In genomic region chr7:111229951-111230350, GRCh38 we compare ENCODE assay signal across 27 cellular contexts.
DNase-seq lines count a peak whose midpoint lies in the region; ATAC-seq, FAIRE-seq and TF ChIP-seq lines count a peak whose summit lies in the region.
"Had no signal": no experiment of that assay in that cellular context is flagged by ENCODE, and none has a peak within 500 bp of the region (broad histone marks: within the 10 kb centered on the region; RNA-seq: fewer than 3 reads in every experiment).

No MANE protein-coding gene starts in this region.

- H2AFZ ChIP-seq in GM23338 (no peak overlapping the region), astrocyte (ENCODE audit: low read depth, low read length) (no peak overlapping the region), neuronal stem cell (ENCODE audit: low read length) (no peak overlapping the region)

- H4K5ac ChIP-seq in mesendoderm (ENCODE audit: low read length) = no peak overlapping the region

- no peak overlapping the region for H3K27ac ChIP-seq in GM23338 (ENCODE audit: low read depth)
- no peak overlapping the region for H3K27ac ChIP-seq in astrocyte (ENCODE audit: low read depth, low read length)
- H3K27ac ChIP-seq in mesendoderm (ENCODE audit: low read depth, low read length) = no peak overlapping the region
- no peak overlapping the region for H3K27ac ChIP-seq in neuronal stem cell (replicated peaks; ENCODE audit: low read length)
- H3K27ac ChIP-seq: ascending aorta, tibial artery had no signal

- WGBS in mesendoderm (ENCODE audit: extremely low coverage, insufficient coverage, low lambda C conversion rate) = no CpG with 5 or more reads among the region's 2 CpGs
- WGBS in neuronal stem cell (ENCODE audit: extremely low coverage in 2 of 2, insufficient read length in 2 of 2, insufficient replicate concordance in 1 of 2), 2 donors = no CpG with 5 or more reads among the region's 2 CpGs

- H3K9me3 Mint-ChIP-seq in GM23338 = no peaks in the 10 kb centered on the region
- no peaks in the 10 kb centered on the region for H3K9me3 Mint-ChIP-seq in astrocyte (ENCODE audit: unreplicated experiment)
- H3K9me3 Mint-ChIP-seq in T-cell = no peaks in the 10 kb centered on the region
- H3K9me3 Mint-ChIP-seq: activated naive CD4-positive, alpha-beta T cell treated with anti-CD3 and anti-CD28 coated beads, Interleukin-2, amount 10 ng/mL, durations not matched to agents 7 days and 5 days; stimulated activated naive CD8-positive, alpha-beta T cell treated with anti-CD3 and anti-CD28 coated beads, Interleukin-15, amount 100 ng/mL, for 72 hours had no signal

- no peaks in the 10 kb centered on the region for H3K36me3 Mint-ChIP-seq in GM23338 (ENCODE audit: low read depth)
- no peaks in the 10 kb centered on the region for H3K36me3 Mint-ChIP-seq in astrocyte (ENCODE audit: low read depth, unreplicated experiment)
- H3K36me3 Mint-ChIP-seq in T-cell = peaks cover 11% of the 10 kb centered on the region
- H3K36me3 Mint-ChIP-seq: activated naive CD4-positive, alpha-beta T cell treated with anti-CD3 and anti-CD28 coated beads, Interleukin-2, amount 10 ng/mL, durations not matched to agents 7 days and 5 days had no signal

- no peak overlapping the region for H3K4me2 ChIP-seq in GM23338
- no peak overlapping the region for H3K4me2 ChIP-seq in astrocyte (ENCODE audit: low read length)
- no peak overlapping the region for H3K4me2 ChIP-seq in mesendoderm (ENCODE audit: low read length)
- no peak overlapping the region for H3K4me2 ChIP-seq in neuronal stem cell (ENCODE audit: insufficient read depth, low read length, poor library complexity, severe bottlenecking)

- H3K4ac ChIP-seq in mesendoderm (ENCODE audit: low read depth, low read length) = no peak overlapping the region
- H3K4ac ChIP-seq in neuronal stem cell (ENCODE audit: low read length) = no peak overlapping the region

- H3K14ac ChIP-seq in neuronal stem cell (ENCODE audit: low read length) = no peak overlapping the region

- H3K4me1 Mint-ChIP-seq in GM23338 = peaks cover 6% of the 10 kb centered on the region
- H3K4me1 Mint-ChIP-seq in astrocyte (ENCODE audit: low read depth, unreplicated experiment) = peaks cover 22% of the 10 kb centered on the region
- H3K4me1 Mint-ChIP-seq in T-cell = peaks cover 0 to 6% (median 5%) of the 10 kb centered on the region in 3 donors

- no peak for TF ChIP-seq CTCF in GM23338 (conservative IDR thresholded peaks at IDR 0.05; ENCODE audit: low read depth in 2 of 2)
- no peak for TF ChIP-seq CTCF in astrocyte (IDR thresholded peaks at IDR 0.05; ENCODE audit: insufficient read depth, low read depth, low read length)

- H3K9me3 ChIP-seq in astrocyte (ENCODE audit: insufficient read depth, low read depth, low read length) (no peaks in the 10 kb centered on the region), neuronal stem cell (replicated peaks in 1 of 2; ENCODE audit: control insufficient read depth in 2 of 2, insufficient read depth in 1 of 2, low read depth in 1 of 2, low read length in 2 of 2) (no peaks in the 10 kb centered on the region)
- H3K9me3 ChIP-seq: ascending aorta, tibial artery had no signal

- H3K9ac ChIP-seq in astrocyte (ENCODE audit: low read length) (no peak overlapping the region), mesendoderm (ENCODE audit: low read length) (no peak overlapping the region), neuronal stem cell (ENCODE audit: low read depth, low read length, poor library complexity) (no peak overlapping the region)

- ATAC-seq in GM23338 (no peak), T-cell (replicated peaks in 1 of 4) (no peak)
- ATAC-seq: stimulated activated naive CD8-positive, alpha-beta T cell treated with anti-CD3 and anti-CD28 coated beads, Interleukin-15, amount 100 ng/mL, for 72 hours had no signal

- DNase-seq in AG08396 (ENCODE audit: low spot score) = peak; percentile 9
- no peak for DNase-seq in GM23338 (ENCODE audit: low spot score)
- DNase-seq in astrocyte (ENCODE audit: low read depth) = peak; percentile 47
- DNase-seq in mesendoderm = peak; percentile 16
- no peak for DNase-seq in inferior parietal cortex (ENCODE audit: extremely low spot score)
- DNase-seq in neuronal stem cell (ENCODE audit: low spot score) = no peak
- DNase-seq in cardiac septum (ENCODE audit: low spot score) = no peak
- DNase-seq in T-cell = no peak
- DNase-seq: activated CD4-positive, alpha-beta T cell treated with anti-CD3 and anti-CD28 coated beads for 4 hours; activated naive CD4-positive, alpha-beta T cell treated with anti-CD3 and anti-CD28 coated beads, Interleukin-2, amount 10 ng/mL, durations not matched to agents 7 days and 5 days; C1 segment of cervical spinal cord; effector CD8-positive, alpha-beta T cell; erythroblast; hippocampal formation; Karpas-422; NCI-H1092; NCI-H1930; NCI-H2227 treated with DMSO at 0.1 percent for 48 hours; NCI-H748 treated with DMSO at 0.1 percent for 48 hours; nucleus accumbens; SHP77; stimulated activated CD4-positive, alpha-beta T cell treated with anti-CD3 and anti-CD28 coated beads, Interleukin-4, amount 100 ng/mL, for 24 hours; stimulated activated naive CD8-positive, alpha-beta T cell treated with anti-CD3 and anti-CD28 coated beads, Interleukin-15, amount 100 ng/mL, for 72 hours; tibial artery had no signal

- no peaks in the 10 kb centered on the region for H3K79me1 ChIP-seq in mesendoderm (ENCODE audit: low read length)
- H3K79me1 ChIP-seq in neuronal stem cell (ENCODE audit: low read depth, low read length) = no peaks in the 10 kb centered on the region

- no peaks in the 10 kb centered on the region for H3K9me2 ChIP-seq in GM23338 (ENCODE audit: insufficient read depth)

- no peaks in the 10 kb centered on the region for H3F3A ChIP-seq in GM23338 (replicated peaks; ENCODE audit: low read depth)

- H2AK5ac ChIP-seq in mesendoderm (ENCODE audit: low read length) (no peak overlapping the region), neuronal stem cell (ENCODE audit: low read depth, low read length) (no peak overlapping the region)

- FAIRE-seq in astrocyte (lab: Jason Lieb, UNC) = no peak
- FAIRE-seq: frontal cortex had no signal

- H3K27ac Mint-ChIP-seq in GM23338 = peak overlapping the region; percentile 58; the same call in 1 of the 2 replicates
- peak overlapping the region; percentile 30 for H3K27ac Mint-ChIP-seq in astrocyte (ENCODE audit: unreplicated experiment)
- peak overlapping the region in 1 of 2 donors; percentile 23 for H3K27ac Mint-ChIP-seq in T-cell
- H3K27ac Mint-ChIP-seq: activated naive CD4-positive, alpha-beta T cell treated with anti-CD3 and anti-CD28 coated beads, Interleukin-2, amount 10 ng/mL, durations not matched to agents 7 days and 5 days; stimulated activated naive CD8-positive, alpha-beta T cell treated with anti-CD3 and anti-CD28 coated beads, Interleukin-15, amount 100 ng/mL, for 72 hours had no signal

- H3K79me2 ChIP-seq in GM23338 (replicated peaks; ENCODE audit: insufficient read depth) = no peaks in the 10 kb centered on the region
- no peaks in the 10 kb centered on the region for H3K79me2 ChIP-seq in astrocyte (ENCODE audit: insufficient read depth, low read length)
- H3K79me2 ChIP-seq in mesendoderm (ENCODE audit: control insufficient read depth, insufficient read depth, low read length) = no peaks in the 10 kb centered on the region

- intact Hi-C loops in cardiac septum (cut with DNase I) = no loop called here

- H4K8ac ChIP-seq in mesendoderm (ENCODE audit: low read depth, low read length) (no peak overlapping the region), neuronal stem cell (ENCODE audit: low read depth, low read length) (no peak overlapping the region)

- H3K56ac ChIP-seq in mesendoderm (ENCODE audit: low read length) = no peak overlapping the region

- H2BK5ac ChIP-seq in mesendoderm (ENCODE audit: low read length) (no peak overlapping the region), neuronal stem cell (ENCODE audit: low read length) (no peak overlapping the region)

- H3K27me3 Mint-ChIP-seq in GM23338 (ENCODE audit: insufficient read depth, low read depth, poor library complexity) (no peaks in the 10 kb centered on the region), astrocyte (ENCODE audit: low read depth, unreplicated experiment) (no peaks in the 10 kb centered on the region), T-cell (no peaks in the 10 kb centered on the region)
- H3K27me3 Mint-ChIP-seq: activated naive CD4-positive, alpha-beta T cell treated with anti-CD3 and anti-CD28 coated beads, Interleukin-2, amount 10 ng/mL, durations not matched to agents 7 days and 5 days; stimulated activated naive CD8-positive, alpha-beta T cell treated with anti-CD3 and anti-CD28 coated beads, Interleukin-15, amount 100 ng/mL, for 72 hours had no signal

- H3K36me3 ChIP-seq in GM23338 (ENCODE audit: insufficient read depth) (no peaks in the 10 kb centered on the region), astrocyte (ENCODE audit: insufficient read depth, low read length) (no peaks in the 10 kb centered on the region), mesendoderm (ENCODE audit: control insufficient read depth, insufficient read depth, low read length) (no peaks in the 10 kb centered on the region), neuronal stem cell (replicated peaks in 1 of 2; ENCODE audit: control insufficient read depth in 2 of 2, insufficient read depth in 2 of 2, low read length in 2 of 2) (no peaks in the 10 kb centered on the region)
- H3K36me3 ChIP-seq: ascending aorta, tibial artery had no signal

- CTCF ChIA-PET in T-cell (lab: Charles Lee) = no interaction called here

- H4K91ac ChIP-seq in neuronal stem cell (ENCODE audit: low read depth, low read length, poor library complexity) = no peak overlapping the region

- H2BK120ac ChIP-seq in mesendoderm (ENCODE audit: low read depth, low read length) (no peak overlapping the region), neuronal stem cell (ENCODE audit: low read depth, low read length) (no peak overlapping the region)

- POLR2A ChIA-PET in T-cell (lab: Charles Lee) = no interaction called here

- H4K20me1 ChIP-seq in GM23338 (replicated peaks; ENCODE audit: insufficient read depth) (no peaks in the 10 kb centered on the region), astrocyte (ENCODE audit: insufficient read depth, low read length) (no peaks in the 10 kb centered on the region)

- no peak overlapping the region for H3K4me3 Mint-ChIP-seq in GM23338
- H3K4me3 Mint-ChIP-seq in astrocyte (ENCODE audit: unreplicated experiment) = no peak overlapping the region
- no peak overlapping the region for H3K4me3 Mint-ChIP-seq in T-cell
- H3K4me3 Mint-ChIP-seq: activated naive CD4-positive, alpha-beta T cell treated with anti-CD3 and anti-CD28 coated beads, Interleukin-2, amount 10 ng/mL, durations not matched to agents 7 days and 5 days; stimulated activated naive CD8-positive, alpha-beta T cell treated with anti-CD3 and anti-CD28 coated beads, Interleukin-15, amount 100 ng/mL, for 72 hours had no signal

- H3K4me1 ChIP-seq in GM23338 (ENCODE audit: insufficient read depth) (no peaks in the 10 kb centered on the region; the same call in 1 of the 2 replicates), astrocyte (ENCODE audit: insufficient read depth, low read length) (peaks cover 9% of the 10 kb centered on the region), mesendoderm (ENCODE audit: control insufficient read depth, low read depth, low read length) (no peaks in the 10 kb centered on the region), neuronal stem cell (ENCODE audit: control insufficient read depth in 2 of 2, insufficient read depth in 1 of 2, low read depth in 1 of 2, low read length in 2 of 2) (no peaks in the 10 kb centered on the region)
- H3K4me1 ChIP-seq: ascending aorta had no signal

- no peak overlapping the region for H3K23ac ChIP-seq in mesendoderm (ENCODE audit: low read length)
- H3K23ac ChIP-seq in neuronal stem cell (ENCODE audit: low read depth, low read length, poor library complexity) = no peak overlapping the region

- H3K18ac ChIP-seq in mesendoderm (ENCODE audit: low read length) (no peak overlapping the region), neuronal stem cell (ENCODE audit: low read length) (no peak overlapping the region)

- H3K4me3 ChIP-seq in GM23338 = no peak overlapping the region
- no peak overlapping the region for H3K4me3 ChIP-seq in astrocyte (ENCODE audit: insufficient read depth, low read depth, low read length)
- H3K4me3 ChIP-seq in mesendoderm (ENCODE audit: low read length) = no peak overlapping the region
- no peak overlapping the region for H3K4me3 ChIP-seq in neuronal stem cell (ENCODE audit: low read length in 2 of 2)
- H3K4me3 ChIP-seq: ascending aorta, lung, tibial artery had no signal

- H2BK12ac ChIP-seq in neuronal stem cell (ENCODE audit: low read length) = no peak overlapping the region

- no peak overlapping the region for H2BK15ac ChIP-seq in mesendoderm (replicated peaks; ENCODE audit: low read depth)
- no peak overlapping the region for H2BK15ac ChIP-seq in neuronal stem cell (ENCODE audit: low read length)

- H3K27me3 ChIP-seq in GM23338 (ENCODE audit: insufficient read depth) (no peaks in the 10 kb centered on the region), astrocyte (ENCODE audit: insufficient read depth, low read length) (no peaks in the 10 kb centered on the region), mesendoderm (ENCODE audit: insufficient read depth, low read length, poor library complexity) (no peaks in the 10 kb centered on the region), neuronal stem cell (ENCODE audit: control insufficient read depth in 3 of 3, insufficient read depth in 3 of 3, low read depth in 1 of 3, low read length in 3 of 3) (no peaks in the 10 kb centered on the region)
- H3K27me3 ChIP-seq: ascending aorta, tibial artery had no signal

Comparison
In these comparisons a context has a peak if more than half of its experiments do, and no peak if none do; other contexts are left out.
1. DNase-seq: peak in AG08396 (single experiment), astrocyte (single experiment) and mesendoderm (single experiment); none in GM23338 (single experiment), inferior parietal cortex (single experiment), neuronal stem cell (single experiment), cardiac septum (single experiment) and T-cell (0 of 34).